12 cellular contexts compared by ENCODE assay signal in the genomic region with DNA sequence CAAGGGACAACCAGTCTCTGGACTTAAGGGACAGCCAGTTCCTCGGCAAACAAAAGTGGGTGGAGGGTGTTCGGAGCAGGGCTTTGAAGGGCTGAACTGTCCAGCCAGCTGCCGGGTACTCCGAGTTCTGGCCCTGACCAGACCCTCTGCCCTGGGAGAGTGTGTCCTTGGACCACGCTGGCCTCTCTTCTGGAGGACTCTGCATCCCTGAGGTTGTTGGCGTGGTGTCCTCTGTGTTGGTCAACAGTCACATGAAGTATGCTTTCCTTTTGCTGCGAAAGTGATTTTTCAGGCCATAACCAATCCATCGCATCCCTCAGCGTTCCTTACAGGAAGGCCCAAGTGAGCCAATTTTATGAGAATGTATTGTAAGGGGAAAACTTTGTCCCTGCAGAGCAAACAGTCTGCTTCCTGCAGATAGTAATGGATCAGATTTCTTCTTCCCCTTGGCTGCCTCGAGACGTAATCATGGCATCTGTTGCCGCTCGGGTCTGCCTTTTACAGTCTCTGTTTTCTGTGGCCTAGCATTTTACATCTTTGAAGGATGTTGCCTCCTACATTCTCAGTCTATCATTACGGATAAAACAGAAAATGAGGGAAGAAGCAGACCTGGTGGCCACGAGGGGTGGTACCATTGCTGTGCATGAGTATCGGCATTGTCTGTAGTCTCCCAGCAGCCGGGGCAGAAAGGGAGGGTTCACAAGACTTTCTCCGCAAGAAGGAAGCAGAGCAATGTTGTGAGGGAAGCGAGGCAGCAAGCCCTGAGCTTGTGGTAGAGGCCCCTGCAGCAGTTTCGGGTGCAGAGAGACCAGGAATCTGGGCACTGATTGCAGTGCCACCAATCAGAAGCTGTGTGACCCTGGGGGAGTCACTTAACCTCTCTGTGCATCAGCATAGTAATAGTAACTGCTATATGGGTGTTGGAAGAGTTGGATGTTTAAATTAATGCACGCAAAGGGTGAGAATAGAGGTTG. TPM values are rescaled to one million over a fixed set of nuclear protein-coding genes. Genes with fewer than 3 reads are reported as not detected.
DNase-seq lines count a peak whose midpoint lies in the region; ATAC-seq and TF ChIP-seq lines count a peak whose summit lies in the region.
"Had no signal": no experiment of that assay in that cellular context is flagged by ENCODE, and none has a peak within 500 bp of the region (broad histone marks: within the 10 kb centered on the region; RNA-seq: fewer than 3 reads in every experiment).

No MANE protein-coding gene starts in this region.

- no peaks in the 10 kb centered on the region for H3K36me3 ChIP-seq in psoas muscle (ENCODE audit: insufficient read depth in 1 of 2, low read depth in 1 of 2)

- intact Hi-C loops in CD14-positive monocyte (cut with micrococcal nuclease): no loop called here
- intact Hi-C loops in left cardiac atrium (cut with DNase I): loop anchor here in 1 of 2 donors (10.0 kb wide), 1 partner anchor 122 kb away; a partner anchor contains a TSS
- intact Hi-C loops in psoas muscle (cut with DNase I): no loop called here
- intact Hi-C loops in activated CD8-positive, alpha-beta T cell treated with anti-CD3 and anti-CD28 coated beads for 36 hours (cut with micrococcal nuclease): no loop called here

- TF ChIP-seq CTCF in CD14-positive monocyte (IDR thresholded peaks at IDR 0.05): no peak
- TF ChIP-seq CTCF in psoas muscle (IDR thresholded peaks at IDR 0.05): no peak
- no peak for TF ChIP-seq CTCF in activated CD8-positive, alpha-beta T cell treated with anti-CD3 and anti-CD28 coated beads for 36 hours (IDR thresholded peaks at IDR 0.05)

- peak overlapping the region; percentile 9 to 76 for H3K4me3 Mint-ChIP-seq in CD14-positive monocyte
- no peak overlapping the region for H3K4me3 Mint-ChIP-seq in activated CD8-positive, alpha-beta T cell treated with anti-CD3 and anti-CD28 coated beads for 36 hours
- H3K4me3 Mint-ChIP-seq: CD4-positive, alpha-beta T cell; effector memory CD8-positive, alpha-beta T cell had no signal

- POLR2A ChIA-PET in activated CD8-positive, alpha-beta T cell treated with anti-CD3 and anti-CD28 coated beads for 36 hours (lab: Charles Lee): no interaction called here

- H3K27me3 ChIP-seq in psoas muscle (ENCODE audit: insufficient read depth in 3 of 3, low read length in 2 of 3): no peaks in the 10 kb centered on the region

- peaks cover 22 to 29% (median 28%) of the 10 kb centered on the region in 3 donors for H3K27me3 Mint-ChIP-seq in CD14-positive monocyte (ENCODE audit: low read depth in 3 of 3)
- H3K27me3 Mint-ChIP-seq in activated CD8-positive, alpha-beta T cell treated with anti-CD3 and anti-CD28 coated beads for 36 hours: peaks cover 16% of the 10 kb centered on the region

- H3K4me3 ChIP-seq in psoas muscle: no peak overlapping the region

- peaks cover 17% of the 10 kb centered on the region for H3K4me1 Mint-ChIP-seq in CD14-positive monocyte
- no peaks in the 10 kb centered on the region for H3K4me1 Mint-ChIP-seq in activated CD8-positive, alpha-beta T cell treated with anti-CD3 and anti-CD28 coated beads for 36 hours (ENCODE audit: low read depth)

- CTCF ChIA-PET in activated CD8-positive, alpha-beta T cell treated with anti-CD3 and anti-CD28 coated beads for 36 hours (lab: Charles Lee): interaction anchor here (1.4 to 10.9 kb wide), 4 partner anchors 24 to 101 kb away, joined by 3 to 313 read pairs (median 6); no protein-coding TSS in a partner anchor

- ATAC-seq in left cardiac atrium: peak; percentile 58 to 60
- peak in 3 of 4 donors; percentile 25 to 51 (median 42) for ATAC-seq in psoas muscle
- ATAC-seq in activated CD8-positive, alpha-beta T cell treated with anti-CD3 and anti-CD28 coated beads for 36 hours: no peak
- ATAC-seq: effector memory CD8-positive, alpha-beta T cell; stimulated activated naive CD8-positive, alpha-beta T cell treated with anti-CD3 and anti-CD28 coated beads, Interleukin-15, Interleukin-2, amounts not matched to agents 100 U/mL and 50 U/mL, for 24 hours had no signal

- peaks cover 0 to 6% (median 2%) of the 10 kb centered on the region in 7 donors for H3K9me3 Mint-ChIP-seq in CD14-positive monocyte
- H3K9me3 Mint-ChIP-seq in activated CD8-positive, alpha-beta T cell treated with anti-CD3 and anti-CD28 coated beads for 36 hours: no peaks in the 10 kb centered on the region
- H3K9me3 Mint-ChIP-seq: CD4-positive, alpha-beta T cell; effector memory CD8-positive, alpha-beta T cell had no signal

- H3K4me1 ChIP-seq in psoas muscle: no peaks in the 10 kb centered on the region

- DNase-seq in CD14-positive monocyte (ENCODE audit: low spot score) (no peak), SK-N-DZ (ENCODE audit: low spot score) (peak; percentile 6), left cardiac atrium (peak; percentile 65), psoas muscle (peak in 1 of 2 donors; percentile 68), H4 (ENCODE audit: low spot score) (no peak), SW 1271 (lab: John Stamatoyannopoulos, UW) (no peak)
- DNase-seq in activated CD8-positive, alpha-beta T cell treated with anti-CD3 and anti-CD28 coated beads for 36 hours: no peak
- DNase-seq in activated CD4-positive, alpha-beta T cell treated with anti-CD3 and anti-CD28 coated beads for 1 hour: no peak
- DNase-seq: CD4-positive, alpha-beta T cell; effector memory CD8-positive, alpha-beta T cell; mesenchymal stem cell; stimulated activated naive CD8-positive, alpha-beta T cell treated with anti-CD3 and anti-CD28 coated beads, Interleukin-15, Interleukin-2, amounts not matched to agents 100 U/mL and 50 U/mL, for 24 hours had no signal

- whole genome bisulfite sequencing in psoas muscle, 3 donors: 41 to 53% (median 49%) methylated on average over 21 of the region's 21 CpGs

- no peaks in the 10 kb centered on the region for H3K9me3 ChIP-seq in psoas muscle

- H3K27ac Mint-ChIP-seq in CD14-positive monocyte: peak overlapping the region in 3 of 7 donors; percentile 12 to 30 (median 19)
- no peak overlapping the region for H3K27ac Mint-ChIP-seq in activated CD8-positive, alpha-beta T cell treated with anti-CD3 and anti-CD28 coated beads for 36 hours
- H3K27ac Mint-ChIP-seq: CD4-positive, alpha-beta T cell; effector memory CD8-positive, alpha-beta T cell had no signal

- peaks cover 0 to 3% of the 10 kb centered on the region in 2 donors for H3K36me3 Mint-ChIP-seq in CD14-positive monocyte
- H3K36me3 Mint-ChIP-seq in activated CD8-positive, alpha-beta T cell treated with anti-CD3 and anti-CD28 coated beads for 36 hours (ENCODE audit: low read depth): no peaks in the 10 kb centered on the region

- H3K27ac ChIP-seq in psoas muscle: peak overlapping the region; percentile 36

RNA-seq across cellular contexts. Expression of a gene that starts 47.4 kb away (rescaled TPM):
- not detected for polyA plus RNA-seq in CD14-positive monocyte
- polyA plus RNA-seq in SK-N-DZ (2014; cell fraction: cytosol; rRNA removed): not detected in 2 replicates
- not detected in 2 replicates for polyA plus RNA-seq in SK-N-DZ (2014; cell fraction: nucleus; rRNA removed)
- total RNA-seq in left cardiac atrium: under 1 TPM in 1 of 2 donors, not detected in 1; 0.27 TPM
- under 1 TPM in 2 of 4 donors, not detected in 2; 0.16 to 0.32 TPM for total RNA-seq in psoas muscle
- under 1 TPM in 1 of 3 donors, not detected in 2; 0.20 TPM for polyA plus RNA-seq in psoas muscle
- total RNA-seq in H4 (2014; rRNA removed; shearing (Covaris generic)): not detected in 2 replicates
- not detected for total RNA-seq in activated CD8-positive, alpha-beta T cell treated with anti-CD3 and anti-CD28 coated beads for 36 hours
- total RNA-seq: CD4-positive, alpha-beta T cell had no signal

RNA-seq across cellular contexts. Expression of a gene that starts 57.1 kb away (rescaled TPM):
- polyA plus RNA-seq in CD14-positive monocyte (10 to 100 TPM; 20.5 to 26.4 TPM), psoas muscle (100 to 1,000 TPM in 1 of 3 donors, 10 to 100 TPM in 2; 39.5 to 154 (median 90.0) TPM)
- polyA plus RNA-seq in SK-N-DZ (2014; cell fraction: cytosol; rRNA removed): 57.9 and 64.7 TPM in 2 replicates
- 40.6 and 41.2 TPM in 2 replicates for polyA plus RNA-seq in SK-N-DZ (2014; cell fraction: nucleus; rRNA removed)
- total RNA-seq in left cardiac atrium (10 to 100 TPM; 25.2 to 28.7 TPM), psoas muscle (10 to 100 TPM; 25.1 to 35.3 (median 26.5) TPM)
- 57.5 and 63.0 TPM in 2 replicates for total RNA-seq in H4 (2014; rRNA removed; shearing (Covaris generic))
- 10 to 100 TPM; 25.6 to 28.4 TPM for total RNA-seq in activated CD8-positive, alpha-beta T cell treated with anti-CD3 and anti-CD28 coated beads for 36 hours

Comparison
In these comparisons a context has a peak if more than half of its experiments do, and no peak if none do; other contexts are left out.
1. DNase-seq: peak in SK-N-DZ (single experiment) and left cardiac atrium (single experiment); none in CD14-positive monocyte (single experiment), H4 (single experiment), activated CD8-positive, alpha-beta T cell treated with anti-CD3 and anti-CD28 coated beads for 36 hours (single experiment), activated CD4-positive, alpha-beta T cell treated with anti-CD3 and anti-CD28 coated beads for 1 hour (single experiment) and SW 1271 (0 of 2).